21 cellular contexts compared by ENCODE assay signal in the genomic region with DNA sequence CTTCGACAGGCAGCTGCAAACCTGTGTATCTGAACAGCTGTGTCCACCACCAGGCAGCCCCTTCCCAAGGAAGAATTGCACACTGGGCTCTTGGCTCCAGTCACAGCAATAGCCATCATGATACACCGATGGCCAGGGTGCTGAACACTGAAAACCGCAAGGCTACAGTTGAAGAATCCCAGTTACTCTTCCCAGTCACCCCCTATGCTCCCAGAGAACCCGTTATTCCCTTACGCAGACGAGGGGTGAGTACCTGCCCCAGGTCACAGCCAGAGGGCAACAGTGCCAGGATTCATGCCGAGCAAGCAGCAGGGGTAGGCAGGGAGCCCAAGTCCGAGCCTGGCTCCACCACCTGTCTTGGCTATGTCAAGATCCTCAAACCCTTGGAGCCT. TPM values are rescaled to one million over a fixed set of nuclear protein-coding genes. Genes with fewer than 3 reads are reported as not detected.
DNase-seq lines count a peak whose midpoint lies in the region; ATAC-seq and TF ChIP-seq lines count a peak whose summit lies in the region.
"Had no signal": no experiment of that assay in that cellular context is flagged by ENCODE, and none has a peak within 500 bp of the region (broad histone marks: within the 10 kb centered on the region; RNA-seq: fewer than 3 reads in every experiment).

No MANE protein-coding gene starts in this region.

- no peak overlapping the region for H2AFZ ChIP-seq in PC-9
- H2AFZ ChIP-seq: parathyroid adenoma had no signal

- TF ChIP-seq CTCF in left lung (IDR thresholded peaks at IDR 0.05) (no peak), transverse colon (IDR thresholded peaks at IDR 0.05) (no peak), PC-9 (conservative IDR thresholded peaks at IDR 0.05) (no peak)

- no peak overlapping the region for H3K4me2 ChIP-seq in PC-9

- H3K27me3 ChIP-seq in left lung (no peaks in the 10 kb centered on the region), transverse colon (no peaks in the 10 kb centered on the region), PC-9 (ENCODE audit: insufficient read depth, low read depth) (no peaks in the 10 kb centered on the region)
- H3K27me3 ChIP-seq: testis had no signal

- H3K79me2 ChIP-seq in PC-9 (ENCODE audit: low read depth), result no peaks in the 10 kb centered on the region
- H3K79me2 ChIP-seq: parathyroid adenoma had no signal

- no peak for ATAC-seq in Right ventricle myocardium superior (ENCODE audit: poor library complexity)
- no peak for ATAC-seq in left cardiac atrium
- ATAC-seq in left lung, result no peak
- ATAC-seq: CD8-positive, alpha-beta T cell; naive thymus-derived CD8-positive, alpha-beta T cell; stimulated activated memory B cell treated with anti-CD40 and anti-IgM and Interleukin-4, amounts not matched to agents 10 μg/mL and 1 μg/mL and 100 μg/mL, for 72 hours; T-cell had no signal

- BruUV-seq in PC-9 (replicated peaks; lab: Mats Ljungman, UMichigan), result no TSS peak

- H3K4me1 ChIP-seq in left lung, result no peaks in the 10 kb centered on the region
- H3K4me1 ChIP-seq in transverse colon, result peaks cover 0 to 3% (median 0%) of the 10 kb centered on the region in 4 donors
- H3K4me1 ChIP-seq in PC-9 (replicated peaks; ENCODE audit: insufficient read depth), result no peaks in the 10 kb centered on the region
- H3K4me1 ChIP-seq: HAP-1, parathyroid adenoma had no signal

- no peak for TF ChIP-seq EP300 in transverse colon (IDR thresholded peaks at IDR 0.05; ENCODE audit: low read depth)

- DNase-seq in Right ventricle myocardium superior, result peak; percentile 22
- no peak for DNase-seq in left cardiac atrium
- DNase-seq in activated naive CD4-positive, alpha-beta T cell treated with anti-CD3 and anti-CD28 coated beads, Interleukin-2, amount 50 U/mL, for 16 hours, result peak; percentile 6
- DNase-seq in left lung, result peak; percentile 15 to 17
- DNase-seq in transverse colon, result peak; percentile 4
- no peak for DNase-seq in PC-9
- DNase-seq in GOT3 (lab: John Stamatoyannopoulos, UW), result no peak
- DNase-seq: cortex of kidney; DMS153; NCI-H1105 treated with DMSO at 0.1 percent for 48 hours; NCI-H2081; NCI-H345; NCI-H774; stimulated activated CD4-positive, alpha-beta T cell treated with anti-CD3 and anti-CD28 coated beads, Interleukin-1b, Interleukin-23, amount 100 ng/mL, for 48 hours; testis had no signal

- H3K9me2 ChIP-seq in PC-9 (ENCODE audit: insufficient read depth), result no peaks in the 10 kb centered on the region

- TF ChIP-seq POLR2A in transverse colon (IDR thresholded peaks at IDR 0.05), result no peak

- H3K27ac ChIP-seq in left lung (no peak overlapping the region), transverse colon (no peak overlapping the region), PC-9 (no peak overlapping the region)
- H3K27ac ChIP-seq: parathyroid adenoma, testis had no signal

- no peaks in the 10 kb centered on the region for H3K36me3 ChIP-seq in left lung
- H3K36me3 ChIP-seq in transverse colon, result no peaks in the 10 kb centered on the region
- no peaks in the 10 kb centered on the region for H3K36me3 ChIP-seq in PC-9 (ENCODE audit: low read depth)
- H3K36me3 ChIP-seq: HAP-1 had no signal

- in situ Hi-C loops in transverse colon (cut with MboI; ENCODE audit: low pct_ligation_motif_present in 1 of 4, low pct_unique_long_range_greater_than_20kb in 1 of 4, low sequenced_read_pairs in 3 of 4), result no loop called here

- H3F3A ChIP-seq in PC-9 (ENCODE audit: insufficient read depth, low read depth), result peaks cover 4% of the 10 kb centered on the region; the same call in 1 of the 2 replicates

- CTCF ChIA-PET in PC-9 (lab: Charles Lee), result no interaction called here

- intact Hi-C loops in Right ventricle myocardium superior (cut with DNase I), result no loop called here
- intact Hi-C loops in left cardiac atrium (cut with DNase I), result no loop called here
- intact Hi-C loops in left lung (cut with DNase I), result no loop called here
- intact Hi-C loops in transverse colon (cut with DNase I; ENCODE audit: low total_unique reads), result no loop called here
- intact Hi-C loops in PC-9 (cut with micrococcal nuclease; ENCODE audit: unreplicated experiment), result loop anchor here (10.0 kb wide), 2 partner anchors 104 to 344 kb away; no protein-coding TSS in a partner anchor

- 84% methylated on average over 8 of the region's 8 CpGs; no CpG with 5 or more reads in 1 of the 2 donors for WGBS in transverse colon (ENCODE audit: low coverage in 1 of 2), 2 donors

- no peak overlapping the region for H3K4me3 ChIP-seq in left lung
- H3K4me3 ChIP-seq in transverse colon, result no peak overlapping the region
- H3K4me3 ChIP-seq in PC-9, result no peak overlapping the region
- H3K4me3 ChIP-seq: HAP-1, testis had no signal

- POLR2A ChIA-PET in PC-9 (lab: Charles Lee; ENCODE audit: unreplicated experiment), result no interaction called here

- H4K20me1 ChIP-seq in PC-9 (ENCODE audit: insufficient read depth), result no peaks in the 10 kb centered on the region

- H3K9me3 ChIP-seq in left lung (no peaks in the 10 kb centered on the region), transverse colon (no peaks in the 10 kb centered on the region), PC-9 (ENCODE audit: insufficient read depth, low read depth) (no peaks in the 10 kb centered on the region)
- H3K9me3 ChIP-seq: HAP-1, testis had no signal

RNA-seq across cellular contexts. Expression of gene RASGEF1A, which starts 57.8 kb away (rescaled TPM):
- total RNA-seq in Right ventricle myocardium superior (1.6 TPM), left cardiac atrium (1 to 10 TPM; 1.4 to 2.0 TPM), left lung (1 to 10 TPM; 2.0 to 3.1 TPM), transverse colon (1 to 10 TPM in 1 of 4 donors, under 1 TPM in 1, not detected in 2; 0.41 to 2.5 TPM), PC-9 (2021) (15.4 and 23.9 TPM in 2 replicates)

Comparison
In these comparisons a context has a peak if more than half of its experiments do, and no peak if none do; other contexts are left out.
1. DNase-seq: peak in Right ventricle myocardium superior (single experiment), activated naive CD4-positive, alpha-beta T cell treated with anti-CD3 and anti-CD28 coated beads, Interleukin-2, amount 50 U/mL, for 16 hours (single experiment), left lung (2 of 2) and transverse colon (single experiment); none in left cardiac atrium (single experiment), PC-9 (0 of 2) and GOT3 (single experiment).